9 cellular contexts compared by ENCODE assay signal in the genomic region with DNA sequence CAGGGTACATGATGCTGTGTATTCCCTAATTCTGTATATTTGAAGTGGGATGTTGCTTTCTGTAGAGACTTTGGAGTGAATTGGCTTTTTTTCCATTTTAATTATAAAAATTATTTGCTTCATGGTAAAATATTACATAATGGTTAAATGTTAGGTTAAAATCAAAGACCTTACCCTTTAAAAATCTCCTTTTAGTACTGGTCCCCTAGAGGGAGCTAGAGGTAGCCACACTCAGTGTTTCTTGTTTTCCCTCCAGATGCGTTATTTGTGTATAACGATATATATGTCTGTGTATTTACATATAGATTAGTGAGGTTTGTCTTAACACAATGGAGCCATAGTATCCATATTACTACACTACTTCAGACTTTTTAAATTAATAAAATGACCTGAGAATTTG.
DNase-seq lines count a peak whose midpoint lies in the region; ATAC-seq and TF ChIP-seq lines count a peak whose summit lies in the region.
"Had no signal": no experiment of that assay in that cellular context is flagged by ENCODE, and none has a peak within 500 bp of the region (broad histone marks: within the 10 kb centered on the region; RNA-seq: fewer than 3 reads in every experiment).

No MANE protein-coding gene starts in this region.

- no peak overlapping the region for H3K56ac ChIP-seq in mesendoderm (ENCODE audit: low read length)

- no peak overlapping the region for H3K4me2 ChIP-seq in Karpas-422 (ENCODE audit: low read depth, low read length, poor library complexity, severe bottlenecking)
- no peak overlapping the region for H3K4me2 ChIP-seq in mesendoderm (ENCODE audit: low read length)

- TF ChIP-seq CTCF in GM06990 (IDR thresholded peaks at IDR 0.05; ENCODE audit: insufficient read depth, low read length, poor library complexity, severe bottlenecking), result peak; percentile 66

- WGBS in mesendoderm (ENCODE audit: extremely low coverage, insufficient coverage, low lambda C conversion rate), result no CpG with 5 or more reads among the region's 2 CpGs

- no peak for ATAC-seq in HG03439 (IDR thresholded peaks at IDR 0.05; ENCODE audit: unreplicated experiment)
- ATAC-seq: Right ventricle myocardium inferior; stimulated activated memory B cell treated with anti-CD40 and anti-IgM and Interleukin-4, amounts not matched to agents 10 μg/mL and 1 μg/mL and 100 μg/mL, for 72 hours had no signal

- H3K9ac ChIP-seq in Karpas-422 (ENCODE audit: low read length) (no peak overlapping the region), mesendoderm (ENCODE audit: low read length) (no peak overlapping the region)

- H2BK5ac ChIP-seq in mesendoderm (ENCODE audit: low read length), result no peak overlapping the region

- no peaks in the 10 kb centered on the region for H4K20me1 ChIP-seq in Karpas-422 (ENCODE audit: insufficient read depth, low read depth, low read length)

- H3K4me1 ChIP-seq in Karpas-422 (ENCODE audit: low read length), result no peaks in the 10 kb centered on the region
- H3K4me1 ChIP-seq in mesendoderm (ENCODE audit: control insufficient read depth, low read depth, low read length), result no peaks in the 10 kb centered on the region

- no peak overlapping the region for H3K23ac ChIP-seq in mesendoderm (ENCODE audit: low read length)

- no peak overlapping the region for H2AK5ac ChIP-seq in mesendoderm (ENCODE audit: low read length)

- no peak overlapping the region for H2AFZ ChIP-seq in Karpas-422 (ENCODE audit: low read length)

- H3K9me2 ChIP-seq in Karpas-422 (replicated peaks; ENCODE audit: insufficient read depth, low read length), result no peaks in the 10 kb centered on the region

- H3K27me3 ChIP-seq in GM06990 (replicated peaks; ENCODE audit: control insufficient read depth, insufficient read depth, low read length), result peaks cover 1% of the 10 kb centered on the region; the same call in 1 of the 2 replicates
- H3K27me3 ChIP-seq in Karpas-422 (ENCODE audit: low read length), result no peaks in the 10 kb centered on the region
- no peaks in the 10 kb centered on the region for H3K27me3 ChIP-seq in mesendoderm (ENCODE audit: insufficient read depth, low read length, poor library complexity)

- H3K36me3 ChIP-seq in GM06990 (ENCODE audit: control insufficient read depth, insufficient read depth, low read length) (no peaks in the 10 kb centered on the region), Karpas-422 (ENCODE audit: insufficient read depth, low read length) (no peaks in the 10 kb centered on the region), mesendoderm (ENCODE audit: control insufficient read depth, insufficient read depth, low read length) (no peaks in the 10 kb centered on the region)

- H4K8ac ChIP-seq in mesendoderm (ENCODE audit: low read depth, low read length), result no peak overlapping the region

- H2BK120ac ChIP-seq in mesendoderm (ENCODE audit: low read depth, low read length), result no peak overlapping the region

- no peak overlapping the region for H3K18ac ChIP-seq in mesendoderm (ENCODE audit: low read length)

- no peaks in the 10 kb centered on the region for H3K79me2 ChIP-seq in Karpas-422 (ENCODE audit: low read length)
- no peaks in the 10 kb centered on the region for H3K79me2 ChIP-seq in mesendoderm (ENCODE audit: control insufficient read depth, insufficient read depth, low read length)

- no peak overlapping the region for H2BK15ac ChIP-seq in mesendoderm (replicated peaks; ENCODE audit: low read depth)

- H3K27ac ChIP-seq in Karpas-422 (ENCODE audit: low read length) (no peak overlapping the region), mesendoderm (ENCODE audit: low read depth, low read length) (no peak overlapping the region)

- H3K79me1 ChIP-seq in mesendoderm (ENCODE audit: low read length), result peaks cover 1% of the 10 kb centered on the region

- H3K4me3 ChIP-seq in GM06990 (replicated peaks; ENCODE audit: low read depth, low read length) (no peak overlapping the region), Karpas-422 (ENCODE audit: low read length) (no peak overlapping the region), mesendoderm (ENCODE audit: low read length) (no peak overlapping the region)

- H4K5ac ChIP-seq in mesendoderm (ENCODE audit: low read length), result no peak overlapping the region

- peaks cover 3% of the 10 kb centered on the region; the same call in 1 of the 2 replicates for H3K9me3 ChIP-seq in Karpas-422 (ENCODE audit: low read length)

- DNase-seq in GM06990 (ENCODE audit: extremely low read depth, insufficient read length) (no peak), Karpas-422 (peak; percentile 57), amniotic epithelial cell (ENCODE audit: low read depth) (peak; percentile 12), mesendoderm (peak; percentile 26), cerebellar cortex (ENCODE audit: low spot score) (no peak), EL (no peak)

- H3K4ac ChIP-seq in mesendoderm (ENCODE audit: low read depth, low read length), result no peak overlapping the region

Comparison
In these comparisons a context has a peak if more than half of its experiments do, and no peak if none do; other contexts are left out.
1. DNase-seq: peak in Karpas-422 (single experiment), amniotic epithelial cell (single experiment) and mesendoderm (single experiment); none in GM06990 (single experiment), cerebellar cortex (single experiment) and EL (single experiment).